14 cellular contexts compared by ENCODE assay signal in genomic region chr12:29024117-29024516, GRCh38.
DNase-seq lines count a peak whose midpoint lies in the region; TF ChIP-seq lines count a peak whose summit lies in the region.
"Had no signal": no experiment of that assay in that cellular context is flagged by ENCODE, and none has a peak within 500 bp of the region (broad histone marks: within the 10 kb centered on the region; RNA-seq: fewer than 3 reads in every experiment).

No MANE protein-coding gene starts in this region.

- no peak for DNase-seq in GM12865 (ENCODE audit: low read depth)
- DNase-seq in OCI-M1 (lab: John Stamatoyannopoulos, UW), result peak; percentile 7
- DNase-seq in epithelial cell of esophagus (ENCODE audit: low read depth), result peak; percentile 14
- peak; percentile 11 for DNase-seq in renal cortical epithelial cell (ENCODE audit: low read depth)
- DNase-seq in stimulated activated CD4-positive, alpha-beta T cell treated with anti-CD3 and anti-CD28 coated beads, Interleukin-4, amount 100 ng/mL, for 24 hours, result no peak
- DNase-seq in GOT3 (lab: John Stamatoyannopoulos, UW), result no peak
- DNase-seq in NCI-H345 (lab: John Stamatoyannopoulos, UW), result no peak
- DNase-seq in foreskin melanocyte, result no peak
- DNase-seq: amygdala; DMS153; effector memory CD8-positive, alpha-beta T cell; mesenchymal stem cell; NCI-H226; RPMI8226 had no signal

- no peak overlapping the region for H3K4me3 ChIP-seq in GM12865 (ENCODE audit: low read depth, low read length)
- H3K4me3 ChIP-seq in epithelial cell of esophagus (ENCODE audit: low read length), result no peak overlapping the region

- TF ChIP-seq CTCF in GM12865 (IDR thresholded peaks at IDR 0.05; ENCODE audit: insufficient read depth, low read depth, low read length, missing control alignments), result peak; percentile 5
- peak; percentile 19 for TF ChIP-seq CTCF in epithelial cell of esophagus (IDR thresholded peaks at IDR 0.05; ENCODE audit: insufficient read depth, low read depth, low read length, missing control alignments)

Comparison
In these comparisons a context has a peak if more than half of its experiments do, and no peak if none do; other contexts are left out.
1. DNase-seq: peak in OCI-M1 (single experiment), epithelial cell of esophagus (single experiment) and renal cortical epithelial cell (single experiment); none in GM12865 (single experiment), stimulated activated CD4-positive, alpha-beta T cell treated with anti-CD3 and anti-CD28 coated beads, Interleukin-4, amount 100 ng/mL, for 24 hours (single experiment), GOT3 (single experiment), NCI-H345 (single experiment) and foreskin melanocyte (single experiment).